Comparison of ENCODE assay signal across 8 cellular contexts in genomic region chr6:2841264-2842138, GRCh38.
DNase-seq lines count a peak whose midpoint lies in the region; ATAC-seq and TF ChIP-seq lines count a peak whose summit lies in the region.

TSS of gene SERPINB1 (minus strand) at chr6:2841863. CDS start at chr6:2840586, 1,277 bp downstream.

- no peak for TF ChIP-seq CTCF in nephron (IDR thresholded peaks at IDR 0.05; ENCODE audit: unreplicated experiment in 3 of 3)

- no peaks in the 10 kb centered on the region for H3K27me3 Mint-ChIP-seq in nephron (ENCODE audit: low read depth)

- H3K9me3 Mint-ChIP-seq in nephron = no peaks in the 10 kb centered on the region

- H3K36me3 Mint-ChIP-seq in nephron (ENCODE audit: low read depth) = peaks cover 3% of the 10 kb centered on the region

- peak within 1 kb of the TSS; percentile 95 to 96 (median 95) for H3K27ac Mint-ChIP-seq in nephron

- ATAC-seq in GM19463 (IDR thresholded peaks at IDR 0.05; ENCODE audit: unreplicated experiment) = peak; percentile 81
- ATAC-seq in stimulated activated naive CD8-positive, alpha-beta T cell treated with anti-CD3 and anti-CD28 coated beads, Interleukin-15, Interleukin-2, amounts not matched to agents 100 U/mL and 50 U/mL, for 24 hours = peak; percentile 91

- peaks cover 54% of the 10 kb centered on the region for H3K4me1 Mint-ChIP-seq in nephron

- TF ChIP-seq EP300 in Ishikawa (IDR thresholded peaks at IDR 0.05; ENCODE audit: borderline replicate concordance) = no peak

- TF ChIP-seq RAD21 in Ishikawa (IDR thresholded peaks at IDR 0.05; ENCODE audit: low read depth) = peak; percentile 9; the same call in 1 of the 2 replicates

- DNase-seq in CD1c-positive myeloid dendritic cell (ENCODE audit: extremely low spot score) (peak; percentile 97), SHP77 (lab: John Stamatoyannopoulos, UW) (peak; percentile 77 to 78), activated gamma-delta T cell (lab: John Stamatoyannopoulos, UW) (peak; percentile 56), fibroblast of the conjunctiva (ENCODE audit: low read depth) (peak; percentile 82)
- DNase-seq in stimulated activated naive CD8-positive, alpha-beta T cell treated with anti-CD3 and anti-CD28 coated beads, Interleukin-15, Interleukin-2, amounts not matched to agents 100 U/mL and 50 U/mL, for 24 hours = peak; percentile 89

- peak within 1 kb of the TSS; percentile 84 to 90 (median 86) for H3K4me3 Mint-ChIP-seq in nephron

TF ChIP-seq in Ishikawa, 13 proteins besides CTCF, POLR2A, EP300 and RAD21:
- TF ChIP-seq EGR1 (IDR thresholded peaks at IDR 0.05) (peak; percentile 88), MAX (IDR thresholded peaks at IDR 0.05) (peak; percentile 93), REST (IDR thresholded peaks at IDR 0.05; ENCODE audit: low read depth) (no peak), USF1 (IDR thresholded peaks at IDR 0.05) (0 out of 2 replicates have a peak, but pooled peaks have one; percentile 22), ZBTB7A (IDR thresholded peaks at IDR 0.05; ENCODE audit: low read depth) (peak; percentile 82; the same call in 1 of the 2 replicates), CEBPB (IDR thresholded peaks at IDR 0.05) (peak; percentile 41; the same call in 1 of the 2 replicates), CREB1 (IDR thresholded peaks at IDR 0.05; ENCODE audit: low read depth) (no peak), FOXM1 (IDR thresholded peaks at IDR 0.05; ENCODE audit: borderline replicate concordance, low read depth) (no peak), TCF12 (IDR thresholded peaks at IDR 0.05; ENCODE audit: low read depth) (peak; percentile 61), NFIC (IDR thresholded peaks at IDR 0.05) (no peak), TAF1 (IDR thresholded peaks at IDR 0.05; ENCODE audit: low read depth) (peak; percentile 42; the same call in 1 of the 2 replicates), TEAD4 (IDR thresholded peaks at IDR 0.05) (no peak; the same call in 1 of the 2 replicates), YY1 (IDR thresholded peaks at IDR 0.05; ENCODE audit: low read depth) (no peak; the same call in 1 of the 2 replicates)

Comparison
In these comparisons a context has a peak if more than half of its experiments do, and no peak if none do; other contexts are left out.
1. Peak in every context shown above with its lines: DNase-seq and ATAC-seq.